In genomic region chr2:1538663-1539062, GRCh38 we compare ENCODE assay signal across 10 cellular contexts.
DNase-seq lines count a peak whose midpoint lies in the region; ATAC-seq and TF ChIP-seq lines count a peak whose summit lies in the region.
"Had no signal": no experiment of that assay in that cellular context is flagged by ENCODE, and none has a peak within 500 bp of the region (broad histone marks: within the 10 kb centered on the region; RNA-seq: fewer than 3 reads in every experiment).

No MANE protein-coding gene starts in this region.

- in situ Hi-C loops in KBM-7 (cut with MboI; ENCODE audit: low pct_unique_long_range_greater_than_20kb, low sequenced_read_pairs), result no loop called here

- peaks cover 4 to 15% (median 13%) of the 10 kb centered on the region in 3 donors for H3K4me1 Mint-ChIP-seq in T-cell
- H3K4me1 Mint-ChIP-seq in stimulated activated effector memory CD8-positive, alpha-beta T cell treated with anti-CD3 and anti-CD28 coated beads, Interleukin-12 subunit alpha, Interleukin-12 subunit beta, amount 100 ng/mL, for 72 hours, result no peaks in the 10 kb centered on the region

- no peak overlapping the region for H3K4me3 ChIP-seq in coronary artery

- POLR2A ChIA-PET in T-cell (lab: Charles Lee), result no interaction called here

- no peak for TF ChIP-seq CTCF in coronary artery (IDR thresholded peaks at IDR 0.05)

- H3K9me3 Mint-ChIP-seq in T-cell, result no peaks in the 10 kb centered on the region
- no peaks in the 10 kb centered on the region for H3K9me3 Mint-ChIP-seq in stimulated activated effector memory CD8-positive, alpha-beta T cell treated with anti-CD3 and anti-CD28 coated beads, Interleukin-12 subunit alpha, Interleukin-12 subunit beta, amount 100 ng/mL, for 72 hours

- DNase-seq in COR-L47 (lab: John Stamatoyannopoulos, UW) (peak; percentile 77), HT-29 (ENCODE audit: low spot score) (peak; percentile 78), T-cell (peak in 5 of 34 experiments; percentile 7 to 22 (median 15)), kidney tubule cell (ENCODE audit: low spot score) (peak; percentile 54), KBM-7 (no peak), coronary artery (ENCODE audit: low spot score) (no peak), anterior cingulate cortex (lab: John Stamatoyannopoulos, UW) (no peak)
- no peak for DNase-seq in stimulated activated effector memory CD8-positive, alpha-beta T cell treated with anti-CD3 and anti-CD28 coated beads, Interleukin-12 subunit alpha, Interleukin-12 subunit beta, amount 100 ng/mL, for 72 hours (ENCODE audit: low spot score in 2 of 2)
- DNase-seq: NCI-H446 treated with DMSO at 0.1 percent for 48 hours had no signal

- H3K27ac ChIP-seq in coronary artery, result no peak overlapping the region

- H3K27me3 Mint-ChIP-seq in T-cell, result peaks cover 3 to 13% of the 10 kb centered on the region in 2 donors

- no peaks in the 10 kb centered on the region for H3K36me3 Mint-ChIP-seq in T-cell
- H3K36me3 Mint-ChIP-seq in stimulated activated effector memory CD8-positive, alpha-beta T cell treated with anti-CD3 and anti-CD28 coated beads, Interleukin-12 subunit alpha, Interleukin-12 subunit beta, amount 100 ng/mL, for 72 hours, result no peaks in the 10 kb centered on the region
- H3K36me3 Mint-ChIP-seq: activated naive CD8-positive, alpha-beta T cell had no signal

- CTCF ChIA-PET in T-cell (lab: Charles Lee), result no interaction called here

- peak in 3 of 4 experiments; percentile 43 to 53 (median 43) for ATAC-seq in T-cell (replicated peaks in 1 of 4)
- no peak for ATAC-seq in stimulated activated effector memory CD8-positive, alpha-beta T cell treated with anti-CD3 and anti-CD28 coated beads, Interleukin-12 subunit alpha, Interleukin-12 subunit beta, amount 100 ng/mL, for 72 hours

- no peak overlapping the region for H3K27ac Mint-ChIP-seq in T-cell
- no peak overlapping the region for H3K27ac Mint-ChIP-seq in stimulated activated effector memory CD8-positive, alpha-beta T cell treated with anti-CD3 and anti-CD28 coated beads, Interleukin-12 subunit alpha, Interleukin-12 subunit beta, amount 100 ng/mL, for 72 hours
- H3K27ac Mint-ChIP-seq: activated naive CD8-positive, alpha-beta T cell had no signal

- H3K4me3 Mint-ChIP-seq in T-cell, result no peak overlapping the region
- H3K4me3 Mint-ChIP-seq in stimulated activated effector memory CD8-positive, alpha-beta T cell treated with anti-CD3 and anti-CD28 coated beads, Interleukin-12 subunit alpha, Interleukin-12 subunit beta, amount 100 ng/mL, for 72 hours, result no peak overlapping the region
- H3K4me3 Mint-ChIP-seq: activated naive CD8-positive, alpha-beta T cell had no signal

Comparison
In these comparisons a context has a peak if more than half of its experiments do, and no peak if none do; other contexts are left out.
1. DNase-seq: peak in COR-L47 (single experiment), HT-29 (single experiment) and kidney tubule cell (single experiment); none in KBM-7 (single experiment), coronary artery (single experiment), stimulated activated effector memory CD8-positive, alpha-beta T cell treated with anti-CD3 and anti-CD28 coated beads, Interleukin-12 subunit alpha, Interleukin-12 subunit beta, amount 100 ng/mL, for 72 hours (0 of 2) and anterior cingulate cortex (0 of 58).